ENCODE assay signal across 9 cellular contexts in the genomic region with DNA sequence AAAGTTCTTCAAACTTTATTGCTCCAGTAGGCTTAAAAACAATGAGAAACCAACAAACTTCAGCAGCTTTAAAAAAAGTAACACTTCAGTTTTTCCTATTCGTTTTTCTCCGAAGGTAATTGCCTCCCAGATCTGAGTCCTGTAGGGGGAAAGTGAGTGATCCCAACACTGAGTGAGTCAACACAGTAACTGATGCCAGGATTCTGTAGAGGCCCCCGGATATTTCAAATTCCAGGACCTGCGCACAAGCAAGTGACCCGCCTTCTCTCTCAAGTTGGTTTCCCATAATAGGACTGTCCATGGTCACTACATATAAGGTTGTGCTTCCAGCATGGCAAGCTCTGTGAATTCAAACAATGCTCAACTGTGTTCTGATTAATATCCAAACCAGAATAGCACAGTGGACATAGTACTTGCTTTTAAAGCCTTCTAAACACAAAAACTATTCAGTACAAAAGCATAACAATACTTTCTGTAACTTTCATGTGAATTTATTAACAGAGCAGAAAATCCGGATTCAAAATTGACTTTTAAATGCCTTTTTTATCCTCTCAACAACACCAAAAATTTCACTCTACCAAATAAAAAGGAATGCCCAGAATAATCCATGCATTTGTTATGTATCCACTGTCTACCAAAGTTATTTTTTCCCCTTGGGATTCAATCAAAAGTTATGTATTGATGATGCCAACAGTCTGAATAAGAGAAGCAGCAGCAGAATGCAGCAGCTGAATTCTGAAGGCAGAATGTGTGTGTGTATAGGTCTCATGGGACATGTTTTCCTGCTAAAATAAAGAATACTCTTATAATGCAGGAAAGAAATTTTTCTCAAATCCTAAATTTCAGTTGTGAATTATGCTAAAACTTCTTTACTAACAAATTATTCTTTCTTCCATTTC. TPM values are rescaled to one million over a fixed set of nuclear protein-coding genes. Genes with fewer than 3 reads are reported as not detected.
A peak's percentile ranks its signal among the peaks of the same experiment; 100 is the strongest.
DNase-seq lines count a peak whose midpoint lies in the region; TF ChIP-seq lines count a peak whose summit lies in the region.
"Had no signal": no experiment of that assay in that cellular context is flagged by ENCODE, and none has a peak within 500 bp of the region (broad histone marks: within the 10 kb centered on the region; RNA-seq: fewer than 3 reads in every experiment).

A gene (minus strand): TSS at position 194 of the 899 bp plus-strand sequence. CDS start 237 bp downstream, outside the sequence.

- H3K4me1 Mint-ChIP-seq in type B pancreatic cell (ENCODE audit: unreplicated experiment) = peaks cover 6% of the 10 kb centered on the region
- no peaks in the 10 kb centered on the region for H3K4me1 Mint-ChIP-seq in activated CD4-positive, alpha-beta T cell treated with anti-CD3 and anti-CD28 coated beads, Interleukin-2, amount 10 ng/mL, durations not matched to agents 7 days and 5 days

- no peaks in the 10 kb centered on the region for H3K27me3 Mint-ChIP-seq in type B pancreatic cell
- H3K27me3 Mint-ChIP-seq in activated CD4-positive, alpha-beta T cell treated with anti-CD3 and anti-CD28 coated beads, Interleukin-2, amount 10 ng/mL, durations not matched to agents 7 days and 5 days = no peaks in the 10 kb centered on the region

- H3K36me3 ChIP-seq in SJSA1 = no peaks in the 10 kb centered on the region
- H3K36me3 ChIP-seq in muscle layer of duodenum (ENCODE audit: control insufficient read depth in 1 of 2, insufficient read depth in 2 of 2, low read length in 2 of 2) = no peaks in the 10 kb centered on the region
- no peaks in the 10 kb centered on the region for H3K36me3 ChIP-seq in WERI-Rb-1

- H3K36me3 Mint-ChIP-seq in type B pancreatic cell = no peaks in the 10 kb centered on the region
- no peaks in the 10 kb centered on the region for H3K36me3 Mint-ChIP-seq in activated CD4-positive, alpha-beta T cell treated with anti-CD3 and anti-CD28 coated beads, Interleukin-2, amount 10 ng/mL, durations not matched to agents 7 days and 5 days (ENCODE audit: low read depth)

- H3K27me3 ChIP-seq in SJSA1 (replicated peaks) (no peaks in the 10 kb centered on the region), muscle layer of duodenum (ENCODE audit: low read depth, low read length) (no peaks in the 10 kb centered on the region), WERI-Rb-1 (ENCODE audit: insufficient read depth, low read depth, severe bottlenecking) (no peaks in the 10 kb centered on the region)

- H3K4me3 ChIP-seq in SJSA1 (peak within 1 kb of the TSS; percentile 41), muscle layer of duodenum (ENCODE audit: low read depth in 1 of 2, low read length in 2 of 2) (peak within 1 kb of the TSS; percentile 50 to 54), WERI-Rb-1 (ENCODE audit: low read depth, low read length) (no peak within 1 kb of the TSS)

- H3K4me1 ChIP-seq in SJSA1 (replicated peaks) (peaks cover 8% of the 10 kb centered on the region), muscle layer of duodenum (ENCODE audit: control insufficient read depth in 1 of 2, insufficient read depth in 2 of 2, low read length in 2 of 2) (no peaks in the 10 kb centered on the region)

- peak; percentile 67 to 72 for DNase-seq in SJSA1 (ENCODE audit: low read depth in 1 of 2, low spot score in 2 of 2)
- peak; percentile 94 for DNase-seq in foreskin melanocyte
- no peak for DNase-seq in type B pancreatic cell (ENCODE audit: extremely low spot score, unreplicated experiment)
- no peak for DNase-seq in WERI-Rb-1
- no peak for DNase-seq in activated CD4-positive, alpha-beta T cell treated with anti-CD3 and anti-CD28 coated beads, Interleukin-2, amount 10 ng/mL, durations not matched to agents 7 days and 5 days
- DNase-seq in germinal center (ENCODE audit: low spot score) = no peak
- DNase-seq in NCI-H1436 treated with DMSO at 0.1 percent for 48 hours (lab: John Stamatoyannopoulos, UW) = no peak

- H3K27ac Mint-ChIP-seq in type B pancreatic cell = peak within 1 kb of the TSS; percentile 31
- H3K27ac Mint-ChIP-seq in activated CD4-positive, alpha-beta T cell treated with anti-CD3 and anti-CD28 coated beads, Interleukin-2, amount 10 ng/mL, durations not matched to agents 7 days and 5 days = no peak within 1 kb of the TSS
- H3K27ac Mint-ChIP-seq: T-helper 1 cell treated with Interleukin-12 subunit alpha and Interleukin-12 subunit beta and Interleukin-4 antibody, amounts not matched to agents 30 μg/mL and 1 μg/mL, for 36 hours had no signal

- CTCF ChIA-PET in activated CD4-positive, alpha-beta T cell treated with anti-CD3 and anti-CD28 coated beads, Interleukin-2, amount 10 ng/mL, durations not matched to agents 7 days and 5 days (lab: Charles Lee) = no interaction called here

- H3K4me3 Mint-ChIP-seq in type B pancreatic cell = peak within 1 kb of the TSS; percentile 66
- H3K4me3 Mint-ChIP-seq in activated CD4-positive, alpha-beta T cell treated with anti-CD3 and anti-CD28 coated beads, Interleukin-2, amount 10 ng/mL, durations not matched to agents 7 days and 5 days = no peak within 1 kb of the TSS
- H3K4me3 Mint-ChIP-seq: T-helper 1 cell treated with Interleukin-12 subunit alpha and Interleukin-12 subunit beta and Interleukin-4 antibody, amounts not matched to agents 30 μg/mL and 1 μg/mL, for 36 hours had no signal

- H3K27ac ChIP-seq in SJSA1 (peak within 1 kb of the TSS; percentile 69), muscle layer of duodenum (ENCODE audit: low read length) (peak within 1 kb of the TSS; percentile 82), WERI-Rb-1 (no peak within 1 kb of the TSS)

- no peaks in the 10 kb centered on the region for H3K9me3 Mint-ChIP-seq in type B pancreatic cell
- no peaks in the 10 kb centered on the region for H3K9me3 Mint-ChIP-seq in activated CD4-positive, alpha-beta T cell treated with anti-CD3 and anti-CD28 coated beads, Interleukin-2, amount 10 ng/mL, durations not matched to agents 7 days and 5 days
- H3K9me3 Mint-ChIP-seq: T-helper 1 cell treated with Interleukin-12 subunit alpha and Interleukin-12 subunit beta and Interleukin-4 antibody, amounts not matched to agents 30 μg/mL and 1 μg/mL, for 36 hours had no signal

- POLR2A ChIA-PET in activated CD4-positive, alpha-beta T cell treated with anti-CD3 and anti-CD28 coated beads, Interleukin-2, amount 10 ng/mL, durations not matched to agents 7 days and 5 days (lab: Charles Lee) = no interaction called here

- H3K9me3 ChIP-seq in SJSA1 (replicated peaks) (no peaks in the 10 kb centered on the region), muscle layer of duodenum (ENCODE audit: control insufficient read depth in 1 of 2, low read length in 2 of 2) (peaks cover 0 to 2% of the 10 kb centered on the region in 2 donors), WERI-Rb-1 (ENCODE audit: severe bottlenecking) (no peaks in the 10 kb centered on the region)

- TF ChIP-seq CTCF in type B pancreatic cell (conservative IDR thresholded peaks at IDR 0.05) (no peak), WERI-Rb-1 (IDR thresholded peaks at IDR 0.05; ENCODE audit: low read depth, low read length) (no peak)

RNA-seq across cellular contexts. Expression of the gene that starts here (rescaled TPM):
- total RNA-seq in SJSA1 (2014; rRNA removed; shearing (Covaris generic)) = 6.8 and 8.9 TPM in 2 replicates
- total RNA-seq in type B pancreatic cell (ENCODE audit: low replicate concordance) = 17.7 and 57.1 TPM in 2 replicates
- total RNA-seq in activated CD4-positive, alpha-beta T cell treated with anti-CD3 and anti-CD28 coated beads, Interleukin-2, amount 10 ng/mL, durations not matched to agents 7 days and 5 days = under 1 TPM; 0.57 to 0.83 TPM

Comparison
In these comparisons a context has a peak if more than half of its experiments do, and no peak if none do; other contexts are left out.
1. DNase-seq: peak in SJSA1 (2 of 2) and foreskin melanocyte (single experiment); none in type B pancreatic cell (single experiment), WERI-Rb-1 (single experiment), activated CD4-positive, alpha-beta T cell treated with anti-CD3 and anti-CD28 coated beads, Interleukin-2, amount 10 ng/mL, durations not matched to agents 7 days and 5 days (single experiment), germinal center (single experiment) and NCI-H1436 treated with DMSO at 0.1 percent for 48 hours (single experiment).